ENCODE assay signal across 8 cellular contexts in the genomic region with DNA sequence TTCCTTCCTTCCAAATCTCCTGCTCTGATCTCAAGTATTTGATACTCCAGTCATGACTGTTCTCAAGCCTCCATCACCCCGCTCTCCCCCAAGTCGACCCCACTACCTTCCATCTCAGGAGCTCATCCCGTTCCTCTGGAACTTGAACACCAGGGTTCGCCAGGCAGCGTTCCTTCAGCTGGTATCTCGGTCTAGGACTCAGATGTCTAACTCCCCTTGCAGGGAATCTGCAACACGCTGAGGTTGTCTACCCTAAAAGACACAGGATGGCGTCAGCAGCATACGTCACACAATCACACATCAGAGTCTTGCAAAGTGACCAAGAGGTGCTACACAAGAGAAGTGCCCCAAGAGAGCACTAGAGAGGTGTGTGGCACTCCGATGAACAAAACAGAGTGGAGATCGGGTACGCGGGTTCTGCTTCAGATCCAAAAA. TPM values are rescaled to one million over a fixed set of nuclear protein-coding genes. Genes with fewer than 3 reads are reported as not detected.
DNase-seq lines count a peak whose midpoint lies in the region; ATAC-seq and TF ChIP-seq lines count a peak whose summit lies in the region.

No MANE protein-coding gene starts in this region.

- H3K27me3 ChIP-seq in esophagus squamous epithelium, result no peaks in the 10 kb centered on the region

- H3K36me3 ChIP-seq in esophagus squamous epithelium, result peaks cover 0 to 31% (median 0%) of the 10 kb centered on the region in 3 donors

- intact Hi-C loops in esophagus squamous epithelium (cut with DNase I), result loop anchor here (10.0 kb wide), 1 partner anchor 287 kb away; no protein-coding TSS in a partner anchor

- H3K4me3 ChIP-seq in esophagus squamous epithelium, result peak overlapping the region; percentile 62 to 86 (median 82)

- no peak for TF ChIP-seq POLR2A in esophagus squamous epithelium (IDR thresholded peaks at IDR 0.05)

- TF ChIP-seq CTCF in esophagus squamous epithelium (IDR thresholded peaks at IDR 0.05), result no peak

- ATAC-seq in GM19351 (IDR thresholded peaks at IDR 0.05; ENCODE audit: unreplicated experiment) (peak; percentile 40), HG03460 (IDR thresholded peaks at IDR 0.05; ENCODE audit: unreplicated experiment) (peak; percentile 26)
- peak; percentile 47 to 81 for ATAC-seq in naive thymus-derived CD8-positive, alpha-beta T cell

- peaks cover 0 to 45% (median 7%) of the 10 kb centered on the region in 3 donors for H3K4me1 ChIP-seq in esophagus squamous epithelium

- H3K27me3 Mint-ChIP-seq in naive thymus-derived CD8-positive, alpha-beta T cell, result no peaks in the 10 kb centered on the region
- no peaks in the 10 kb centered on the region for H3K27me3 Mint-ChIP-seq in stimulated activated naive CD8-positive, alpha-beta T cell treated with anti-CD3 and anti-CD28 coated beads, Interleukin-15, Interleukin-2, amounts not matched to agents 100 ng/mL and 50 ng/mL, for 24 hours

- no peaks in the 10 kb centered on the region for H3K9me3 ChIP-seq in esophagus squamous epithelium

- H3K27ac ChIP-seq in esophagus squamous epithelium, result peak overlapping the region; percentile 90 to 97 (median 96)

- H3K36me3 Mint-ChIP-seq in naive thymus-derived CD8-positive, alpha-beta T cell, result peaks cover 3 to 32% (median 21%) of the 10 kb centered on the region in 3 donors
- H3K36me3 Mint-ChIP-seq in stimulated activated naive CD8-positive, alpha-beta T cell treated with anti-CD3 and anti-CD28 coated beads, Interleukin-15, Interleukin-2, amounts not matched to agents 100 ng/mL and 50 ng/mL, for 24 hours (ENCODE audit: low read depth), result peaks cover 46% of the 10 kb centered on the region

- H3K4me3 Mint-ChIP-seq in naive thymus-derived CD8-positive, alpha-beta T cell, result peak overlapping the region; percentile 79 to 99 (median 98)
- peak overlapping the region; percentile 89 for H3K4me3 Mint-ChIP-seq in stimulated activated naive CD8-positive, alpha-beta T cell treated with anti-CD3 and anti-CD28 coated beads, Interleukin-15, Interleukin-2, amounts not matched to agents 100 ng/mL and 50 ng/mL, for 24 hours

- peak overlapping the region; percentile 93 to 100 (median 98) for H3K27ac Mint-ChIP-seq in naive thymus-derived CD8-positive, alpha-beta T cell
- H3K27ac Mint-ChIP-seq in stimulated activated naive CD8-positive, alpha-beta T cell treated with anti-CD3 and anti-CD28 coated beads, Interleukin-15, Interleukin-2, amounts not matched to agents 100 ng/mL and 50 ng/mL, for 24 hours, result peak overlapping the region; percentile 95

- POLR2A ChIA-PET in naive thymus-derived CD8-positive, alpha-beta T cell (lab: Charles Lee), result interaction anchor here (0.6 to 2.1 kb wide), 18 partner anchors 34 to 1445 kb away, joined by 3 to 14 read pairs (median 4); partner anchors contain the start of genes ZNF165 and ZNF391

- DNase-seq in CD1c-positive myeloid dendritic cell (ENCODE audit: extremely low spot score) (peak; percentile 52), esophagus squamous epithelium (lab: John Stamatoyannopoulos, UW) (no peak)
- DNase-seq in NK-92 treated with Interleukin-12 subunit alpha and Interleukin-12 subunit beta, amount 100 ng/mL, for 24 hours (lab: John Stamatoyannopoulos, UW), result peak; percentile 62
- DNase-seq in activated CD8-positive, alpha-beta memory T cell treated with anti-CD3 and anti-CD28 coated beads, Interleukin-2, amount 50 U/mL, for 48 hours, result peak; percentile 79
- DNase-seq in naive thymus-derived CD8-positive, alpha-beta T cell, result peak in 9 of 10 donors; percentile 25 to 92 (median 84)

- H3K9me3 Mint-ChIP-seq in naive thymus-derived CD8-positive, alpha-beta T cell, result peaks cover 0 to 3% (median 0%) of the 10 kb centered on the region in 9 donors
- H3K9me3 Mint-ChIP-seq in stimulated activated naive CD8-positive, alpha-beta T cell treated with anti-CD3 and anti-CD28 coated beads, Interleukin-15, Interleukin-2, amounts not matched to agents 100 ng/mL and 50 ng/mL, for 24 hours, result no peaks in the 10 kb centered on the region

- WGBS in esophagus squamous epithelium, 2 donors, result 5 to 6% methylated on average over 9 to 10 of the region's 13 CpGs

- peaks cover 28 to 65% (median 46%) of the 10 kb centered on the region in 4 donors for H3K4me1 Mint-ChIP-seq in naive thymus-derived CD8-positive, alpha-beta T cell
- peaks cover 47% of the 10 kb centered on the region for H3K4me1 Mint-ChIP-seq in stimulated activated naive CD8-positive, alpha-beta T cell treated with anti-CD3 and anti-CD28 coated beads, Interleukin-15, Interleukin-2, amounts not matched to agents 100 ng/mL and 50 ng/mL, for 24 hours (ENCODE audit: low read depth)

RNA-seq across cellular contexts. Expression of gene ZNF184, which starts 0.7 kb away (rescaled TPM):
- total RNA-seq in esophagus squamous epithelium, result 1 to 10 TPM; 3.9 to 4.9 (median 4.3) TPM
- 10 to 100 TPM; 10.4 to 10.8 TPM for total RNA-seq in naive thymus-derived CD8-positive, alpha-beta T cell
- polyA plus RNA-seq in naive thymus-derived CD8-positive, alpha-beta T cell, result 1 to 10 TPM; 3.8 to 7.8 (median 7.8) TPM
